Comparison of ENCODE assay signal across 1 cellular context in the genomic region with DNA sequence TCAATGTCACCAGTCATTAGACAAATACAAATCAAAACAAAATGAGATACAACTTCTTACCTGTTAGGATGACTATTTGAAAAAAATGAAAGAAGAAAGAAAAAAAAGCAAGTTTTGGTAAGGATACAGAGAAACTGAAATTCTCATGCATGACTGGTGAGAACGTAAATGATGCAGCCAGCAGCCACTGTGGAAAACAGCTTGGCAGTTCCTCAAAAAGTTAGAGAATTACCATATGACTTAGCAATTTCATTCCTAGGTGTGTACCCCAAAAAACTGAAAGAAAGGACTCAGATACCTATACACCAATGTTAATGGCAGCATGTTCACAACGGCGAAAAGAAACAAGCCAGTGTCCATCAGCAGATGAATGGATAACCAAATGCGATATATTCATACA.
TF ChIP-seq lines count a peak whose summit lies in the region.

No MANE protein-coding gene starts in this region.

TF ChIP-seq in K562, 482 proteins besides CTCF, POLR2A, EP300 and RAD21 (continued from another document):
- TF ChIP-seq ZNF592 (IDR thresholded peaks at IDR 0.05) (no peak), HMBOX1 (IDR thresholded peaks at IDR 0.05) (no peak), MEF2A (IDR thresholded peaks at IDR 0.05; ENCODE audit: control insufficient read depth, low read depth, low read length) (no peak)
